In genomic region chr15:71931261-71931660, GRCh38 we compare ENCODE assay signal across 10 cellular contexts.
"Had no signal": no experiment of that assay in that cellular context is flagged by ENCODE, and none has a peak within 500 bp of the region (broad histone marks: within the 10 kb centered on the region; RNA-seq: fewer than 3 reads in every experiment).

No MANE protein-coding gene starts in this region.

- H3K4me1 ChIP-seq: HAP-1 had no signal

- H3K4me2 ChIP-seq: GM23338 had no signal

- H3K4me3 ChIP-seq: GM23248, GM23338, HAP-1 had no signal

- H2AFZ ChIP-seq: GM23248, GM23338 had no signal

- H3K9me3 ChIP-seq: HAP-1 had no signal

- H3K27ac ChIP-seq: GM23248 had no signal

- DNase-seq: GM23248, GOT3, H7, H9, HCEC 1CT, HFFc6 had no signal

- FAIRE-seq: H54 had no signal

- H3K9ac ChIP-seq: GM23248 had no signal

- H3K36me3 ChIP-seq: HAP-1 had no signal

- ATAC-seq: GM23338, HCT116 had no signal
